29 cellular contexts compared by ENCODE assay signal in genomic region chr3:77059354-77059753, GRCh38.
"Had no signal": no experiment of that assay in that cellular context is flagged by ENCODE, and none has a peak within 500 bp of the region (broad histone marks: within the 10 kb centered on the region; RNA-seq: fewer than 3 reads in every experiment).

No MANE protein-coding gene starts in this region.

- H3K27ac ChIP-seq: stomach, suprapubic skin, testis, thoracic aorta, thyroid gland, tibial artery, tibial nerve, transverse colon, upper lobe of left lung, upper lobe of right lung, uterus, vagina had no signal

- FAIRE-seq: urothelium cell line had no signal

- DNase-seq: stimulated activated CD4-positive, alpha-beta T cell treated with anti-CD3 and anti-CD28 coated beads, Interleukin-2, amount 100 ng/mL, for 48 hours; stimulated activated CD4-positive, alpha-beta T cell treated with anti-CD3 and anti-CD28 coated beads, Interleukin-4, amount 100 ng/mL, for 1 hour; stimulated activated CD4-positive, alpha-beta T cell treated with anti-CD3 and anti-CD28 coated beads, Interleukin-4, amount 100 ng/mL, for 24 hours; stimulated activated CD4-positive, alpha-beta T cell treated with anti-CD3 and anti-CD28 coated beads, Interleukin-4, amount 100 ng/mL, for 4 hours; stimulated activated CD8-positive, alpha-beta memory T cell treated with anti-CD3 and anti-CD28 coated beads, Interleukin-4, amount 100 ng/mL, for 48 hours; stimulated activated naive B cell treated with anti-CD40 and anti-IgM and Interleukin-4, amounts not matched to agents 10 μg/mL and 1 μg/mL and 100 μg/mL, for 72 hours; stimulated activated naive CD4-positive, alpha-beta T cell; stimulated activated naive CD4-positive, alpha-beta T cell treated with Interleukin-2 at 50 U/mL for 16 hours; stimulated activated naive CD8-positive, alpha-beta T cell treated with anti-CD3 and anti-CD28 coated beads, Interleukin-15, amount 100 ng/mL, for 72 hours; stimulated activated naive CD8-positive, alpha-beta T cell treated with anti-CD3 and anti-CD28 coated beads, Interleukin-15, Interleukin-2, amounts not matched to agents 100 U/mL and 50 U/mL, for 24 hours; stomach; substantia nigra; testis; thyroid gland; tibial artery; transverse colon; trophoblast cell; upper lobe of left lung; upper lobe of right lung; uterus had no signal

- H3K4me3 Mint-ChIP-seq: stimulated activated effector memory CD8-positive, alpha-beta T cell treated with anti-CD3 and anti-CD28 coated beads, Interleukin-12 subunit alpha, Interleukin-12 subunit beta, amount 100 ng/mL, for 72 hours; stimulated activated memory B cell treated with anti-CD40 and anti-IgM and Interleukin-4, amounts not matched to agents 10 μg/mL and 1 μg/mL and 100 μg/mL, for 72 hours; stimulated activated naive B cell treated with anti-CD40 and anti-IgM and Interleukin-4, amounts not matched to agents 10 μg/mL and 1 μg/mL and 100 μg/mL, for 72 hours; stimulated activated naive CD8-positive, alpha-beta T cell treated with anti-CD3 and anti-CD28 coated beads, Interleukin-15, amount 100 ng/mL, for 72 hours; stimulated activated naive CD8-positive, alpha-beta T cell treated with anti-CD3 and anti-CD28 coated beads, Interleukin-15, Interleukin-2, amounts not matched to agents 100 ng/mL and 50 ng/mL, for 24 hours; type B pancreatic cell had no signal

- H3K4me3 ChIP-seq: stomach, suprapubic skin, testis, thoracic aorta, thyroid gland, tibial artery, tibial nerve, transverse colon, upper lobe of left lung, upper lobe of right lung, uterus, vagina had no signal

- H3K4me1 ChIP-seq: stomach, suprapubic skin, testis, thyroid gland, tibial artery, tibial nerve, transverse colon, upper lobe of left lung, upper lobe of right lung, uterus, vagina had no signal

- H3K9me3 ChIP-seq: testis, thyroid gland, tibial artery, upper lobe of right lung, uterus, vagina had no signal

- H3K36me3 Mint-ChIP-seq: stimulated activated effector memory CD8-positive, alpha-beta T cell treated with anti-CD3 and anti-CD28 coated beads, Interleukin-12 subunit alpha, Interleukin-12 subunit beta, amount 100 ng/mL, for 72 hours; stimulated activated memory B cell treated with anti-CD40 and anti-IgM and Interleukin-4, amounts not matched to agents 10 μg/mL and 1 μg/mL and 100 μg/mL, for 72 hours; stimulated activated naive B cell treated with anti-CD40 and anti-IgM and Interleukin-4, amounts not matched to agents 10 μg/mL and 1 μg/mL and 100 μg/mL, for 72 hours had no signal

- H3K27me3 ChIP-seq: stomach, suprapubic skin, testis, thyroid gland, tibial artery, tibial nerve, transverse colon, upper lobe of left lung, upper lobe of right lung, uterus, vagina had no signal

- ATAC-seq: stimulated activated effector memory CD8-positive, alpha-beta T cell treated with anti-CD3 and anti-CD28 coated beads, Interleukin-12 subunit alpha, Interleukin-12 subunit beta, amount 100 ng/mL, for 72 hours; stimulated activated memory B cell treated with anti-CD40 and anti-IgM and Interleukin-4, amounts not matched to agents 10 μg/mL and 1 μg/mL and 100 μg/mL, for 72 hours; stimulated activated naive B cell treated with anti-CD40 and anti-IgM and Interleukin-4, amounts not matched to agents 10 μg/mL and 1 μg/mL and 100 μg/mL, for 72 hours; stimulated activated naive CD8-positive, alpha-beta T cell treated with anti-CD3 and anti-CD28 coated beads, Interleukin-15, amount 100 ng/mL, for 72 hours; stimulated activated naive CD8-positive, alpha-beta T cell treated with anti-CD3 and anti-CD28 coated beads, Interleukin-15, Interleukin-2, amounts not matched to agents 100 U/mL and 50 U/mL, for 24 hours; upper lobe of right lung had no signal

- H3K27me3 Mint-ChIP-seq: stimulated activated memory B cell treated with anti-CD40 and anti-IgM and Interleukin-4, amounts not matched to agents 10 μg/mL and 1 μg/mL and 100 μg/mL, for 72 hours; stimulated activated naive B cell treated with anti-CD40 and anti-IgM and Interleukin-4, amounts not matched to agents 10 μg/mL and 1 μg/mL and 100 μg/mL, for 72 hours; stimulated activated naive CD8-positive, alpha-beta T cell treated with anti-CD3 and anti-CD28 coated beads, Interleukin-15, amount 100 ng/mL, for 72 hours; stimulated activated naive CD8-positive, alpha-beta T cell treated with anti-CD3 and anti-CD28 coated beads, Interleukin-15, Interleukin-2, amounts not matched to agents 100 ng/mL and 50 ng/mL, for 24 hours; type B pancreatic cell had no signal

- H3K36me3 ChIP-seq: stomach, suprapubic skin, thoracic aorta, thyroid gland, tibial artery, tibial nerve, transverse colon, upper lobe of left lung, upper lobe of right lung, uterus, vagina had no signal

- H3K4me1 Mint-ChIP-seq: stimulated activated effector memory CD8-positive, alpha-beta T cell treated with anti-CD3 and anti-CD28 coated beads, Interleukin-12 subunit alpha, Interleukin-12 subunit beta, amount 100 ng/mL, for 72 hours; stimulated activated memory B cell treated with anti-CD40 and anti-IgM and Interleukin-4, amounts not matched to agents 10 μg/mL and 1 μg/mL and 100 μg/mL, for 72 hours; stimulated activated naive B cell treated with anti-CD40 and anti-IgM and Interleukin-4, amounts not matched to agents 10 μg/mL and 1 μg/mL and 100 μg/mL, for 72 hours; stimulated activated naive CD8-positive, alpha-beta T cell treated with anti-CD3 and anti-CD28 coated beads, Interleukin-15, amount 100 ng/mL, for 72 hours had no signal

- H3K27ac Mint-ChIP-seq: stimulated activated effector memory CD8-positive, alpha-beta T cell treated with anti-CD3 and anti-CD28 coated beads, Interleukin-12 subunit alpha, Interleukin-12 subunit beta, amount 100 ng/mL, for 72 hours; stimulated activated memory B cell treated with anti-CD40 and anti-IgM and Interleukin-4, amounts not matched to agents 10 μg/mL and 1 μg/mL and 100 μg/mL, for 72 hours; stimulated activated naive B cell treated with anti-CD40 and anti-IgM and Interleukin-4, amounts not matched to agents 10 μg/mL and 1 μg/mL and 100 μg/mL, for 72 hours; stimulated activated naive CD8-positive, alpha-beta T cell treated with anti-CD3 and anti-CD28 coated beads, Interleukin-15, amount 100 ng/mL, for 72 hours; stimulated activated naive CD8-positive, alpha-beta T cell treated with anti-CD3 and anti-CD28 coated beads, Interleukin-15, Interleukin-2, amounts not matched to agents 100 ng/mL and 50 ng/mL, for 24 hours; type B pancreatic cell had no signal
